14 cellular contexts compared by ENCODE assay signal in genomic region chr4:69759189-69759604, GRCh38. TPM values are rescaled to one million over a fixed set of nuclear protein-coding genes. Genes with fewer than 3 reads are reported as not detected.
A peak's percentile ranks its signal among the peaks of the same experiment; 100 is the strongest.
DNase-seq lines count a peak whose midpoint lies in the region; ATAC-seq and TF ChIP-seq lines count a peak whose summit lies in the region.
"Had no signal": no experiment of that assay in that cellular context is flagged by ENCODE, and none has a peak within 500 bp of the region (broad histone marks: within the 10 kb centered on the region; RNA-seq: fewer than 3 reads in every experiment).

No MANE protein-coding gene starts in this region.

- peak in 1 of 3 donors; percentile 14 for DNase-seq in CD4-positive, CD25-positive, alpha-beta regulatory T cell
- peak; percentile 33 for DNase-seq in NCI-H69 (lab: John Stamatoyannopoulos, UW)
- DNase-seq in colonic mucosa: peak; percentile 51
- no peak for DNase-seq in NCI-H774 (lab: John Stamatoyannopoulos, UW)
- DNase-seq in endothelial cell (ENCODE audit: low spot score): no peak
- DNase-seq: activated CD4-positive, CD25-positive, alpha-beta regulatory T cell treated with anti-CD3 and anti-CD28 coated beads, Interleukin-2, amount 50 U/mL, for 72 hours; C1 segment of cervical spinal cord; glutamatergic neuron; left ventricle myocardium superior; NCI-H2029; stimulated activated CD4-positive, alpha-beta T cell treated with anti-CD3 and anti-CD28 coated beads, Interleukin-4, amount 100 ng/mL, for 4 hours had no signal

- peak overlapping the region; percentile 42 to 97 (median 83) for H3K27ac Mint-ChIP-seq in CD4-positive, CD25-positive, alpha-beta regulatory T cell
- no peak overlapping the region for H3K27ac Mint-ChIP-seq in endothelial cell (ENCODE audit: unreplicated experiment)

- H3K27me3 Mint-ChIP-seq in CD4-positive, CD25-positive, alpha-beta regulatory T cell: no peaks in the 10 kb centered on the region
- H3K27me3 Mint-ChIP-seq in endothelial cell (ENCODE audit: unreplicated experiment): no peaks in the 10 kb centered on the region

- H3K27ac ChIP-seq in CD4-positive, CD25-positive, alpha-beta regulatory T cell (ENCODE audit: insufficient read depth, low read length, poor library complexity, severe bottlenecking): no peak overlapping the region
- H3K27ac ChIP-seq in colonic mucosa: peak overlapping the region; percentile 79
- H3K27ac ChIP-seq in muscle layer of duodenum (ENCODE audit: low read length): peak overlapping the region; percentile 41
- no peak overlapping the region for H3K27ac ChIP-seq in gastroesophageal sphincter

- intact Hi-C loops in colonic mucosa (cut with DNase I): loop anchor here (5.0 kb wide), 1 partner anchor 63 kb away; no protein-coding TSS in a partner anchor

- H3K4me3 ChIP-seq in CD4-positive, CD25-positive, alpha-beta regulatory T cell (ENCODE audit: low read depth, low read length): peak overlapping the region; percentile 67
- H3K4me3 ChIP-seq in colonic mucosa: peak overlapping the region; percentile 24
- H3K4me3 ChIP-seq in muscle layer of duodenum (ENCODE audit: low read depth in 1 of 2, low read length in 2 of 2): peak overlapping the region in 1 of 2 donors; percentile 16
- H3K4me3 ChIP-seq in gastroesophageal sphincter: no peak overlapping the region

- no peak for TF ChIP-seq POLR2A in gastroesophageal sphincter (IDR thresholded peaks at IDR 0.05)

- H3K9me3 ChIP-seq in CD4-positive, CD25-positive, alpha-beta regulatory T cell (ENCODE audit: control insufficient read depth in 2 of 2, low read length in 2 of 2): no peaks in the 10 kb centered on the region
- H3K9me3 ChIP-seq in colonic mucosa (no peaks in the 10 kb centered on the region), muscle layer of duodenum (ENCODE audit: control insufficient read depth in 1 of 2, low read length in 2 of 2) (no peaks in the 10 kb centered on the region), gastroesophageal sphincter (no peaks in the 10 kb centered on the region)

- H3K27me3 ChIP-seq in CD4-positive, CD25-positive, alpha-beta regulatory T cell (ENCODE audit: control insufficient read depth, insufficient read depth, low read length): no peaks in the 10 kb centered on the region
- H3K27me3 ChIP-seq in colonic mucosa (no peaks in the 10 kb centered on the region), muscle layer of duodenum (ENCODE audit: low read depth, low read length) (no peaks in the 10 kb centered on the region), gastroesophageal sphincter (no peaks in the 10 kb centered on the region)

- peak overlapping the region in 1 of 2 donors; percentile 83 for H3K9ac ChIP-seq in colonic mucosa (ENCODE audit: low read depth in 2 of 2, low read length in 2 of 2)

- H3K4me3 Mint-ChIP-seq in CD4-positive, CD25-positive, alpha-beta regulatory T cell: peak overlapping the region; percentile 57 to 92 (median 71)
- H3K4me3 Mint-ChIP-seq in endothelial cell (ENCODE audit: unreplicated experiment): no peak overlapping the region

- H3K9me3 Mint-ChIP-seq in CD4-positive, CD25-positive, alpha-beta regulatory T cell: peaks cover 0 to 3% (median 0%) of the 10 kb centered on the region in 7 donors
- no peaks in the 10 kb centered on the region for H3K9me3 Mint-ChIP-seq in endothelial cell (ENCODE audit: unreplicated experiment)

- 58 to 59% methylated on average over 6 of the region's 6 CpGs for WGBS in gastroesophageal sphincter (ENCODE audit: low coverage in 1 of 2), 2 donors

- H3K36me3 ChIP-seq in CD4-positive, CD25-positive, alpha-beta regulatory T cell (ENCODE audit: control insufficient read depth, insufficient read depth, low read length): no peaks in the 10 kb centered on the region
- H3K36me3 ChIP-seq in colonic mucosa (no peaks in the 10 kb centered on the region), muscle layer of duodenum (ENCODE audit: control insufficient read depth in 1 of 2, insufficient read depth in 2 of 2, low read length in 2 of 2) (no peaks in the 10 kb centered on the region), gastroesophageal sphincter (no peaks in the 10 kb centered on the region)

- H3K4me1 Mint-ChIP-seq in CD4-positive, CD25-positive, alpha-beta regulatory T cell: peaks cover 11 to 64% (median 26%) of the 10 kb centered on the region in 4 donors
- no peaks in the 10 kb centered on the region for H3K4me1 Mint-ChIP-seq in endothelial cell (ENCODE audit: unreplicated experiment)

- peaks cover 21% of the 10 kb centered on the region for H3K4me1 ChIP-seq in CD4-positive, CD25-positive, alpha-beta regulatory T cell (ENCODE audit: control insufficient read depth, insufficient read depth, low read length, poor library complexity, severe bottlenecking)
- H3K4me1 ChIP-seq in colonic mucosa (peaks cover 5% of the 10 kb centered on the region), muscle layer of duodenum (ENCODE audit: control insufficient read depth in 1 of 2, insufficient read depth in 2 of 2, low read length in 2 of 2) (no peaks in the 10 kb centered on the region), gastroesophageal sphincter (no peaks in the 10 kb centered on the region)

- H3K36me3 Mint-ChIP-seq in CD4-positive, CD25-positive, alpha-beta regulatory T cell: peaks cover 8% of the 10 kb centered on the region
- peaks cover 3% of the 10 kb centered on the region for H3K36me3 Mint-ChIP-seq in endothelial cell (ENCODE audit: low read depth, unreplicated experiment)

- TF ChIP-seq EP300 in gastroesophageal sphincter (IDR thresholded peaks at IDR 0.05): no peak

- no peak for TF ChIP-seq CTCF in colonic mucosa (IDR thresholded peaks at IDR 0.05)
- no peak for TF ChIP-seq CTCF in gastroesophageal sphincter (IDR thresholded peaks at IDR 0.05)
- TF ChIP-seq CTCF in endothelial cell (IDR thresholded peaks at IDR 0.05; ENCODE audit: unreplicated experiment): no peak

- ATAC-seq in CD4-positive, CD25-positive, alpha-beta regulatory T cell (ENCODE audit: low read depth in 2 of 2): no peak
- ATAC-seq in gastroesophageal sphincter: no peak
- ATAC-seq in HG02678 (IDR thresholded peaks at IDR 0.05; ENCODE audit: unreplicated experiment): no peak
- ATAC-seq: left ventricle myocardium superior had no signal

RNA-seq across cellular contexts. Expression of gene SULT1B1, which starts 1.2 kb away (rescaled TPM):
- 4.4 TPM for total RNA-seq in CD4-positive, CD25-positive, alpha-beta regulatory T cell
- polyA plus RNA-seq in CD4-positive, CD25-positive, alpha-beta regulatory T cell: 10 to 100 TPM in 1 of 4 donors, 1 to 10 TPM in 3; 3.9 to 12.4 (median 6.3) TPM
- total RNA-seq in colonic mucosa (100 to 1,000 TPM; 129 to 323 TPM), gastroesophageal sphincter (1 to 10 TPM in 1 of 4 donors, under 1 TPM in 3; 0.27 to 1.3 (median 0.87) TPM), endothelial cell (ENCODE audit: unreplicated experiment) (not detected)

Comparison
In these comparisons a context has a peak if more than half of its experiments do, and no peak if none do; other contexts are left out.
1. DNase-seq: peak in NCI-H69 (single experiment) and colonic mucosa (single experiment); none in NCI-H774 (single experiment) and endothelial cell (single experiment).
2. H3K27ac ChIP-seq: peak in colonic mucosa (single experiment) and muscle layer of duodenum (single experiment); none in CD4-positive, CD25-positive, alpha-beta regulatory T cell (single experiment) and gastroesophageal sphincter (0 of 4).
3. H3K4me3 ChIP-seq: peak in CD4-positive, CD25-positive, alpha-beta regulatory T cell (single experiment) and colonic mucosa (single experiment); none in gastroesophageal sphincter (0 of 2).
4. RNA of gene SULT1B1, which starts 1.2 kb away (total RNA-seq): 129 to 323 TPM in colonic mucosa; 4.4 TPM in CD4-positive, CD25-positive, alpha-beta regulatory T cell (single experiment), 0.27 to 1.3 TPM in gastroesophageal sphincter and not detected in endothelial cell (single experiment); every median in the first group is over 10 times any median in the second.